In the genomic region with DNA sequence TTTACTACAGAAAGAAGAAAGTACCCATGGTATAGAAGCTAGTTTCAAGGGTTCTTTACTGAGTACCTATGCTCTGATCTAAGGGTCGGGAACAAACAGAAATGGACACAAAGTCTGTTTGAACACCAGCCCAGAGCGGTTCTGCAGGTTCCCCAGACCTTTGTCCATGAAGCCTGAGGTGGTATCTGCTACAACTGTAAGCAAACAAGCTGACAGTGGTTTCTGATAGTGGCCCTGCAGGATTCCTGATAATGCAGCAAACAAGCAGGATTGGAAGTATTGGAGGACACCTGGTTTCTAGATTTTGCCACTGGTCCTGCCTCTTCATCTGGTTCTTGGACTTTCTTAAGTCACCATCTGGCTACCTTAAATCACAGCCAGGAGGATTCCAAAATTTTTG, we compare ENCODE assay signal across 8 cellular contexts. TPM values are rescaled to one million over a fixed set of nuclear protein-coding genes. Genes with fewer than 3 reads are reported as not detected.
"Had no signal": no experiment of that assay in that cellular context is flagged by ENCODE, and none has a peak within 500 bp of the region (broad histone marks: within the 10 kb centered on the region; RNA-seq: fewer than 3 reads in every experiment).

No MANE protein-coding gene starts in this region.

- H3K4me3 ChIP-seq: heart right ventricle, left ventricle myocardium inferior, neural progenitor cell, pancreas, vagina had no signal

- H2AFZ ChIP-seq: neural progenitor cell had no signal

- H3K27me3 ChIP-seq: neural progenitor cell, pancreas, vagina had no signal

- H3K4me1 ChIP-seq: neural progenitor cell, pancreas, vagina had no signal

- H3K9me3 ChIP-seq: heart right ventricle, left ventricle myocardium inferior, pancreas, vagina had no signal

- H3K9ac ChIP-seq: neural progenitor cell had no signal

- H3K36me3 ChIP-seq: heart right ventricle, left ventricle myocardium inferior, neural progenitor cell, pancreas, vagina had no signal

- DNase-seq: anterior cingulate cortex, foreskin melanocyte, heart right ventricle, left ventricle myocardium inferior, pancreas had no signal

- H3K4me2 ChIP-seq: neural progenitor cell had no signal

- H3K27ac ChIP-seq: heart right ventricle, left ventricle myocardium inferior, neural progenitor cell, pancreas, vagina had no signal

RNA-seq across cellular contexts. Expression of gene SMPX, which starts 23.7 kb away (rescaled TPM):
- polyA plus RNA-seq: keratinocyte had no signal
